ENCODE assay signal across 25 cellular contexts in genomic region chr4:182576609-182577289, GRCh38.
DNase-seq lines count a peak whose midpoint lies in the region; ATAC-seq and TF ChIP-seq lines count a peak whose summit lies in the region.
"Had no signal": no experiment of that assay in that cellular context is flagged by ENCODE, and none has a peak within 500 bp of the region (broad histone marks: within the 10 kb centered on the region; RNA-seq: fewer than 3 reads in every experiment).

No MANE protein-coding gene starts in this region.

- H2BK15ac ChIP-seq in mesendoderm (replicated peaks; ENCODE audit: low read depth): no peak overlapping the region

- H3K4me3 Mint-ChIP-seq in chondrocyte (ENCODE audit: unreplicated experiment): peak overlapping the region; percentile 33
- no peak overlapping the region for H3K4me3 Mint-ChIP-seq in type B pancreatic cell
- H3K4me3 Mint-ChIP-seq: effector memory CD8-positive, alpha-beta T cell; stimulated activated memory B cell treated with anti-CD40 and anti-IgM and Interleukin-4, amounts not matched to agents 10 μg/mL and 1 μg/mL and 100 μg/mL, for 72 hours had no signal

- TF ChIP-seq CTCF in chondrocyte (IDR thresholded peaks at IDR 0.05) (no peak), type B pancreatic cell (conservative IDR thresholded peaks at IDR 0.05) (no peak)

- no peak overlapping the region for H4K8ac ChIP-seq in mesendoderm (ENCODE audit: low read depth, low read length)

- H3K27ac Mint-ChIP-seq in chondrocyte (ENCODE audit: unreplicated experiment) (no peak overlapping the region), type B pancreatic cell (no peak overlapping the region)
- H3K27ac Mint-ChIP-seq: effector memory CD8-positive, alpha-beta T cell; stimulated activated memory B cell treated with anti-CD40 and anti-IgM and Interleukin-4, amounts not matched to agents 10 μg/mL and 1 μg/mL and 100 μg/mL, for 72 hours had no signal

- H3K9me3 Mint-ChIP-seq in chondrocyte (ENCODE audit: low read depth): no peaks in the 10 kb centered on the region
- H3K9me3 Mint-ChIP-seq in type B pancreatic cell: no peaks in the 10 kb centered on the region
- H3K9me3 Mint-ChIP-seq: effector memory CD8-positive, alpha-beta T cell; stimulated activated memory B cell treated with anti-CD40 and anti-IgM and Interleukin-4, amounts not matched to agents 10 μg/mL and 1 μg/mL and 100 μg/mL, for 72 hours had no signal

- H3K27me3 Mint-ChIP-seq in chondrocyte (ENCODE audit: low read depth) (no peaks in the 10 kb centered on the region), type B pancreatic cell (peaks cover 3% of the 10 kb centered on the region)
- H3K27me3 Mint-ChIP-seq: stimulated activated memory B cell treated with anti-CD40 and anti-IgM and Interleukin-4, amounts not matched to agents 10 μg/mL and 1 μg/mL and 100 μg/mL, for 72 hours had no signal

- H2BK5ac ChIP-seq in mesendoderm (ENCODE audit: low read length): no peak overlapping the region

- H3K79me2 ChIP-seq in mesendoderm (ENCODE audit: control insufficient read depth, insufficient read depth, low read length): no peaks in the 10 kb centered on the region

- H3K4me1 Mint-ChIP-seq in chondrocyte (ENCODE audit: low read depth) (no peaks in the 10 kb centered on the region), type B pancreatic cell (ENCODE audit: unreplicated experiment) (peaks cover 17% of the 10 kb centered on the region)
- H3K4me1 Mint-ChIP-seq: stimulated activated memory B cell treated with anti-CD40 and anti-IgM and Interleukin-4, amounts not matched to agents 10 μg/mL and 1 μg/mL and 100 μg/mL, for 72 hours had no signal

- no CpG with 5 or more reads among the region's 12 CpGs for WGBS in mesendoderm (ENCODE audit: extremely low coverage, insufficient coverage, low lambda C conversion rate)

- H3K4me3 ChIP-seq in mesendoderm (ENCODE audit: low read length): no peak overlapping the region
- H3K4me3 ChIP-seq: breast epithelium, colonic mucosa, GM12878, thoracic aorta had no signal

- H3K36me3 ChIP-seq in mesendoderm (ENCODE audit: control insufficient read depth, insufficient read depth, low read length): no peaks in the 10 kb centered on the region
- H3K36me3 ChIP-seq: breast epithelium, colonic mucosa, thoracic aorta had no signal

- H3K79me1 ChIP-seq in mesendoderm (ENCODE audit: low read length): no peaks in the 10 kb centered on the region

- no peak for ATAC-seq in GM18867 (IDR thresholded peaks at IDR 0.05; ENCODE audit: unreplicated experiment)
- ATAC-seq: activated CD4-positive, CD25-positive, alpha-beta regulatory T cell treated with anti-CD3 and anti-CD28 coated beads, Interleukin-2, amount 50 U/mL, for 24 hours; effector memory CD8-positive, alpha-beta T cell; GM12878; left lobe of liver; stimulated activated memory B cell treated with anti-CD40 and anti-IgM and Interleukin-4, amounts not matched to agents 10 μg/mL and 1 μg/mL and 100 μg/mL, for 72 hours had no signal

- H3K56ac ChIP-seq in mesendoderm (ENCODE audit: low read length): no peak overlapping the region

- H3K27ac ChIP-seq in mesendoderm (ENCODE audit: low read depth, low read length): no peak overlapping the region
- H3K27ac ChIP-seq: 22Rv1, breast epithelium, colonic mucosa, thoracic aorta had no signal

- H2BK120ac ChIP-seq in mesendoderm (ENCODE audit: low read depth, low read length): no peak overlapping the region

- no peak overlapping the region for H2AK5ac ChIP-seq in mesendoderm (ENCODE audit: low read length)

- no peak overlapping the region for H4K5ac ChIP-seq in mesendoderm (ENCODE audit: low read length)

- H3K9ac ChIP-seq in mesendoderm (ENCODE audit: low read length): no peak overlapping the region

- no peaks in the 10 kb centered on the region for H3K27me3 ChIP-seq in mesendoderm (ENCODE audit: insufficient read depth, low read length, poor library complexity)
- H3K27me3 ChIP-seq: breast epithelium, colonic mucosa had no signal

- H3K4me2 ChIP-seq in mesendoderm (ENCODE audit: low read length): no peak overlapping the region

- DNase-seq in NCI-H82 (lab: John Stamatoyannopoulos, UW): peak; percentile 8
- DNase-seq in NCI-H82 treated with DMSO at 0.1 percent for 48 hours (lab: John Stamatoyannopoulos, UW; ENCODE audit: unreplicated experiment): no peak
- no peak for DNase-seq in chondrocyte (ENCODE audit: low spot score)
- peak; percentile 54 for DNase-seq in mesendoderm
- no peak for DNase-seq in NCI-H226
- no peak for DNase-seq in type B pancreatic cell (ENCODE audit: extremely low spot score, unreplicated experiment)
- no peak for DNase-seq in globus pallidus (ENCODE audit: low spot score)
- DNase-seq: activated gamma-delta T cell treated with Interleukin-2 at 50 U/mL for 16 hours; activated T-cell treated with anti-CD3 and anti-CD28 coated beads, Interleukin-2, amount 50 U/mL, for 1 hour; AML-193; colonic mucosa; DMS79; effector memory CD8-positive, alpha-beta T cell; NCI-H146; NCI-H69; stimulated activated CD4-positive, alpha-beta T cell treated with anti-CD3 and anti-CD28 coated beads, Interleukin-1b, Interleukin-23, amount 100 ng/mL, for 48 hours; T1000 had no signal

- no peaks in the 10 kb centered on the region for H3K36me3 Mint-ChIP-seq in chondrocyte (ENCODE audit: low read depth)
- H3K36me3 Mint-ChIP-seq in type B pancreatic cell: peaks cover 4% of the 10 kb centered on the region
- H3K36me3 Mint-ChIP-seq: stimulated activated memory B cell treated with anti-CD40 and anti-IgM and Interleukin-4, amounts not matched to agents 10 μg/mL and 1 μg/mL and 100 μg/mL, for 72 hours had no signal

- no peaks in the 10 kb centered on the region for H3K4me1 ChIP-seq in mesendoderm (ENCODE audit: control insufficient read depth, low read depth, low read length)
- H3K4me1 ChIP-seq: breast epithelium, colonic mucosa had no signal

- no peak overlapping the region for H3K4ac ChIP-seq in mesendoderm (ENCODE audit: low read depth, low read length)

- H3K18ac ChIP-seq in mesendoderm (ENCODE audit: low read length): no peak overlapping the region

- H3K23ac ChIP-seq in mesendoderm (ENCODE audit: low read length): no peak overlapping the region

Comparison
In these comparisons a context has a peak if more than half of its experiments do, and no peak if none do; other contexts are left out.
1. DNase-seq: peak in NCI-H82 (single experiment) and mesendoderm (single experiment); none in NCI-H82 treated with DMSO at 0.1 percent for 48 hours (single experiment), chondrocyte (single experiment), NCI-H226 (single experiment), type B pancreatic cell (single experiment) and globus pallidus (single experiment).